Comparison of ENCODE assay signal across 1 cellular context in the genomic region with DNA sequence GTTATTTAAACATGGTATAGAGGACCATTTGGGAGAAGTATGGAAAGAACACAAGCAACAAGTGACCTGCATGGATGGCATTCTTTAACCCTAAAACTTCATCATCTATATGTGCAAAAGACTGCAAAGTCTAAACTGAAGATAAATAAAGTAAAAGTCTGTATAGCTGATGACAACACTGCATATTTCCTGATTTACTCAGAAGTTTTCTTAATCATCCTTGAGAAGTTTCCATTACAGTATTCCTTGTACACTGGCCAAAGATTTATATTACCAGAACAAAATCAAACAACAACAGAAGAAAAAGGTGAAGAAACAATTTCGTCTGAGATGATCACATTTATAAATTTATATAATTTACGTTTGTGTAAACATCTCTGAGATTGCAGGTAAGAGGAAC.
TF ChIP-seq lines count a peak whose summit lies in the region.

No MANE protein-coding gene starts in this region.

TF ChIP-seq in GM23338, 12 proteins besides CTCF, POLR2A, EP300 and RAD21 (continued from another document):
- TF ChIP-seq, protein P1, sequence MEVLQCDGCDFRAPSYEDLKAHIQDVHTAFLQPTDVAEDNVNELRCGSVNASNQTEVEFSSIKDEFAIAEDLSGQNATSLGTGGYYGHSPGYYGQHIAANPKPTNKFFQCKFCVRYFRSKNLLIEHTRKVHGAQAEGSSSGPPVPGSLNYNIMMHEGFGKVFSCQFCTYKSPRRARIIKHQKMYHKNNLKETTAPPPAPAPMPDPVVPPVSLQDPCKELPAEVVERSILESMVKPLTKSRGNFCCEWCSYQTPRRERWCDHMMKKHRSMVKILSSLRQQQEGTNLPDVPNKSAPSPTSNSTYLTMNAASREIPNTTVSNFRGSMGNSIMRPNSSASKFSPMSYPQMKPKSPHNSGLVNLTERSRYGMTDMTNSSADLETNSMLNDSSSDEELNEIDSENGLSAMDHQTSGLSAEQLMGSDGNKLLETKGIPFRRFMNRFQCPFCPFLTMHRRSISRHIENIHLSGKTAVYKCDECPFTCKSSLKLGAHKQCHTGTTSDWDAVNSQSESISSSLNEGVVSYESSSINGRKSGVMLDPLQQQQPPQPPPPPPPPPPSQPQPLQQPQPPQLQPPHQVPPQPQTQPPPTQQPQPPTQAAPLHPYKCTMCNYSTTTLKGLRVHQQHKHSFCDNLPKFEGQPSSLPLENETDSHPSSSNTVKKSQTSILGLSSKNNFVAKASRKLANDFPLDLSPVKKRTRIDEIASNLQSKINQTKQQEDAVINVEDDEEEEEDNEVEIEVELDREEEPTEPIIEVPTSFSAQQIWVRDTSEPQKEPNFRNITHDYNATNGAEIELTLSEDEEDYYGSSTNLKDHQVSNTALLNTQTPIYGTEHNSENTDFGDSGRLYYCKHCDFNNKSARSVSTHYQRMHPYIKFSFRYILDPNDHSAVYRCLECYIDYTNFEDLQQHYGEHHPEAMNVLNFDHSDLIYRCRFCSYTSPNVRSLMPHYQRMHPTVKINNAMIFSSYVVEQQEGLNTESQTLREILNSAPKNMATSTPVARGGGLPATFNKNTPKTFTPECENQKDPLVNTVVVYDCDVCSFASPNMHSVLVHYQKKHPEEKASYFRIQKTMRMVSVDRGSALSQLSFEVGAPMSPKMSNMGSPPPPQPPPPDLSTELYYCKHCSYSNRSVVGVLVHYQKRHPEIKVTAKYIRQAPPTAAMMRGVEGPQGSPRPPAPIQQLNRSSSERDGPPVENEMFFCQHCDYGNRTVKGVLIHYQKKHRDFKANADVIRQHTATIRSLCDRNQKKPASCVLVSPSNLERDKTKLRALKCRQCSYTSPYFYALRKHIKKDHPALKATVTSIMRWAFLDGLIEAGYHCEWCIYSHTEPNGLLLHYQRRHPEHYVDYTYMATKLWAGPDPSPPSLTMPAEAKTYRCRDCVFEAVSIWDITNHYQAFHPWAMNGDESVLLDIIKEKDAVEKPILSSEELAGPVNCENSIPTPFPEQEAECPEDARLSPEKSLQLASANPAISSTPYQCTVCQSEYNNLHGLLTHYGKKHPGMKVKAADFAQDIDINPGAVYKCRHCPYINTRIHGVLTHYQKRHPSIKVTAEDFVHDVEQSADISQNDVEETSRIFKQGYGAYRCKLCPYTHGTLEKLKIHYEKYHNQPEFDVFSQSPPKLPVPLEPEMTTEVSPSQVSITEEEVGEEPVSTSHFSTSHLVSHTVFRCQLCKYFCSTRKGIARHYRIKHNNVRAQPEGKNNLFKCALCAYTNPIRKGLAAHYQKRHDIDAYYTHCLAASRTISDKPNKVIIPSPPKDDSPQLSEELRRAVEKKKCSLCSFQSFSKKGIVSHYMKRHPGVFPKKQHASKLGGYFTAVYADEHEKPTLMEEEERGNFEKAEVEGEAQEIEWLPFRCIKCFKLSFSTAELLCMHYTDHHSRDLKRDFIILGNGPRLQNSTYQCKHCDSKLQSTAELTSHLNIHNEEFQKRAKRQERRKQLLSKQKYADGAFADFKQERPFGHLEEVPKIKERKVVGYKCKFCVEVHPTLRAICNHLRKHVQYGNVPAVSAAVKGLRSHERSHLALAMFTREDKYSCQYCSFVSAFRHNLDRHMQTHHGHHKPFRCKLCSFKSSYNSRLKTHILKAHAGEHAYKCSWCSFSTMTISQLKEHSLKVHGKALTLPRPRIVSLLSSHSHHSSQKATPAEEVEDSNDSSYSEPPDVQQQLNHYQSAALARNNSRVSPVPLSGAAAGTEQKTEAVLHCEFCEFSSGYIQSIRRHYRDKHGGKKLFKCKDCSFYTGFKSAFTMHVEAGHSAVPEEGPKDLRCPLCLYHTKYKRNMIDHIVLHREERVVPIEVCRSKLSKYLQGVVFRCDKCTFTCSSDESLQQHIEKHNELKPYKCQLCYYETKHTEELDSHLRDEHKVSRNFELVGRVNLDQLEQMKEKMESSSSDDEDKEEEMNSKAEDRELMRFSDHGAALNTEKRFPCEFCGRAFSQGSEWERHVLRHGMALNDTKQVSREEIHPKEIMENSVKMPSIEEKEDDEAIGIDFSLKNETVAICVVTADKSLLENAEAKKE (CRISPR knock-in tag; IDR thresholded peaks at IDR 0.05) = no peak
- TF ChIP-seq CREB1 (CRISPR knock-in tag; IDR thresholded peaks at IDR 0.05; ENCODE audit: low read depth) = no peak
